Comparison of ENCODE assay signal across 8 cellular contexts in the genomic region with DNA sequence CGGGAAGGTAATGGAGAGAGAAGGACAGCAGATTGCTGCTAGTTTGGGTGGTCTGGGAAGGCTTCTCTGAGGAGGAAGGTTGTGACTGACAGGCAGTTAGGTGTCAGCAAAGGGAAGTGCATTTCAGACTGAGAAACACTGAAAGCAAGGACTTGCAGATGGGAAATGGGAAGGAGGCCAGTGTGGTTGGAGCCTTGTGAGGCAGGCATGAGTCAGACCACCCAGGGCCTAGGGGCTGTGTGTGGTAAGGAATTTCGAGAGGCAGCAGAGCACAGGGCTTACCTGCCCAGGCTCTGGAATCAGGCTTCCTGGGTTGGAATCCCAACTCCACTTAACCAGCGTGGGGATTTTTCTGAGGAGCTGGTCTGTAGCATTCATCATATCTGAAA. TPM values are rescaled to one million over a fixed set of nuclear protein-coding genes. Genes with fewer than 3 reads are reported as not detected.
DNase-seq lines count a peak whose midpoint lies in the region; ATAC-seq, FAIRE-seq and TF ChIP-seq lines count a peak whose summit lies in the region.
"Had no signal": no experiment of that assay in that cellular context is flagged by ENCODE, and none has a peak within 500 bp of the region (broad histone marks: within the 10 kb centered on the region; RNA-seq: fewer than 3 reads in every experiment).

No MANE protein-coding gene starts in this region.

- peak; percentile 75 for DNase-seq in H54 (ENCODE audit: insufficient read length, low spot score)
- DNase-seq in RKO (ENCODE audit: low spot score), result peak; percentile 86
- peak; percentile 78 for DNase-seq in retinal pigment epithelial cell (ENCODE audit: low read depth)
- DNase-seq in activated T-cell treated with anti-CD3 and anti-CD28 coated beads, Interleukin-2, amount 50 U/mL, for 72 hours, result no peak
- no peak for DNase-seq in NCI-H1694 (lab: John Stamatoyannopoulos, UW)
- DNase-seq: activated naive CD4-positive, alpha-beta T cell treated with anti-CD3 and anti-CD28 coated beads, Interleukin-2, amount 10 ng/mL, durations not matched to agents 7 days and 5 days had no signal

- peaks cover 5% of the 10 kb centered on the region for H3K4me1 Mint-ChIP-seq in activated T-cell treated with anti-CD3 and anti-CD28 coated beads, Interleukin-2, amount 50 U/mL, for 72 hours (ENCODE audit: low read depth)
- H3K4me1 Mint-ChIP-seq: activated naive CD4-positive, alpha-beta T cell treated with anti-CD3 and anti-CD28 coated beads, Interleukin-2, amount 10 ng/mL, durations not matched to agents 7 days and 5 days had no signal

- TF ChIP-seq POLR2A in H54 (IDR thresholded peaks at IDR 0.05; ENCODE audit: low read depth, low read length), result no peak

- TF ChIP-seq CTCF in retinal pigment epithelial cell (conservative IDR thresholded peaks at IDR 0.05; ENCODE audit: low read depth, low read length), result no peak

- no peak overlapping the region for H3K4me3 ChIP-seq in retinal pigment epithelial cell (ENCODE audit: low read length)

- peaks cover 12 to 24% of the 10 kb centered on the region in 2 donors for H3K36me3 Mint-ChIP-seq in activated T-cell treated with anti-CD3 and anti-CD28 coated beads, Interleukin-2, amount 50 U/mL, for 72 hours (ENCODE audit: insufficient read depth in 2 of 2)

- peak; percentile 99 for FAIRE-seq in H54 (lab: Jason Lieb, UNC)

- no peak overlapping the region for H3K4me3 Mint-ChIP-seq in activated T-cell treated with anti-CD3 and anti-CD28 coated beads, Interleukin-2, amount 50 U/mL, for 72 hours
- H3K4me3 Mint-ChIP-seq: activated naive CD4-positive, alpha-beta T cell treated with anti-CD3 and anti-CD28 coated beads, Interleukin-2, amount 10 ng/mL, durations not matched to agents 7 days and 5 days had no signal

- ATAC-seq in esophagus mucosa (peak; percentile 63), GM18858 (IDR thresholded peaks at IDR 0.05; ENCODE audit: unreplicated experiment) (no peak)
- no peak for ATAC-seq in activated T-cell treated with anti-CD3 and anti-CD28 coated beads, Interleukin-2, amount 50 U/mL, for 72 hours (replicated peaks in 1 of 2)

- no peak overlapping the region for H3K27ac Mint-ChIP-seq in activated T-cell treated with anti-CD3 and anti-CD28 coated beads, Interleukin-2, amount 50 U/mL, for 72 hours
- H3K27ac Mint-ChIP-seq: activated naive CD4-positive, alpha-beta T cell treated with anti-CD3 and anti-CD28 coated beads, Interleukin-2, amount 10 ng/mL, durations not matched to agents 7 days and 5 days had no signal

- H3K9me3 Mint-ChIP-seq in activated T-cell treated with anti-CD3 and anti-CD28 coated beads, Interleukin-2, amount 50 U/mL, for 72 hours, result peaks cover 0 to 6% of the 10 kb centered on the region in 2 donors

- H3K27me3 Mint-ChIP-seq in activated T-cell treated with anti-CD3 and anti-CD28 coated beads, Interleukin-2, amount 50 U/mL, for 72 hours (ENCODE audit: low read depth), result no peaks in the 10 kb centered on the region
- H3K27me3 Mint-ChIP-seq: activated naive CD4-positive, alpha-beta T cell treated with anti-CD3 and anti-CD28 coated beads, Interleukin-2, amount 10 ng/mL, durations not matched to agents 7 days and 5 days had no signal

RNA-seq across cellular contexts. Expression of a gene that starts 53.5 kb away (rescaled TPM):
- total RNA-seq in esophagus mucosa, result 9.1 TPM
- total RNA-seq in activated T-cell treated with anti-CD3 and anti-CD28 coated beads, Interleukin-2, amount 50 U/mL, for 72 hours, result 10 to 100 TPM; 22.1 to 25.1 TPM

Comparison
In these comparisons a context has a peak if more than half of its experiments do, and no peak if none do; other contexts are left out.
1. DNase-seq: peak in H54 (single experiment), RKO (single experiment) and retinal pigment epithelial cell (single experiment); none in activated T-cell treated with anti-CD3 and anti-CD28 coated beads, Interleukin-2, amount 50 U/mL, for 72 hours (0 of 2) and NCI-H1694 (single experiment).